26 cellular contexts compared by ENCODE assay signal in the genomic region with DNA sequence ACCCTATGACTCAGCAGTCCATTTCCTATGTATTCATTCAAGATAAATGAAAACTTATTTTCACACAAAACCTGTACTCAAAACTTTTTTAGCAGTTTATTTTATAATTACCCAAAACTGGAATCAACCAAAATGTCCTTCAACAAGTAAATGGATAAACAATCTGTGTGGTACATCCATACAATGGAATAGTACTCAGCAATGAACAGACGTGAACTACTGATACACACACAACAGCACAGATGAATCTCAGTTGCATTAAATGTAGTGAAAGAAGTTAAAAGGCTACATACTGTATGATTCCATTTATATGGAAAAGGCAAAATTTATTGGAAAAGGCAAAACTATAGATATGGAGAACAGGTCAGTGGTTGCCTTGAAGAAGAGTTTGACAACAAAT.
"Had no signal": no experiment of that assay in that cellular context is flagged by ENCODE, and none has a peak within 500 bp of the region (broad histone marks: within the 10 kb centered on the region; RNA-seq: fewer than 3 reads in every experiment).

No MANE protein-coding gene starts in this region.

- ATAC-seq: naive thymus-derived CD8-positive, alpha-beta T cell; natural killer cell treated with Interleukin-12 subunit alpha and Interleukin-12 subunit beta and Interleukin-15 and Interleukin-18, amount 100 ng/mL, for 72 hours; pancreas; psoas muscle; right cardiac atrium; right lobe of liver; stimulated activated effector memory CD8-positive, alpha-beta T cell treated with anti-CD3 and anti-CD28 coated beads, Interleukin-12 subunit alpha, Interleukin-12 subunit beta, amount 100 ng/mL, for 72 hours; stimulated activated naive B cell treated with anti-CD40 and anti-IgM and Interleukin-4, amounts not matched to agents 10 μg/mL and 1 μg/mL and 100 μg/mL, for 72 hours had no signal

- H3K27me3 ChIP-seq: neutrophil, pancreas, right lobe of liver, sigmoid colon, stomach, thyroid gland, tibial nerve, upper lobe of left lung, uterus had no signal

- DNase-seq: naive thymus-derived CD8-positive, alpha-beta T cell; nephron progenitor cell; nucleus accumbens; pancreas; posterior cingulate gyrus; psoas muscle; right cardiac atrium; right lobe of liver; sigmoid colon; small intestine; stimulated activated CD4-positive, alpha-beta T cell treated with anti-CD3 and anti-CD28 coated beads, Interleukin-15, amount 100 ng/mL, for 24 hours; stimulated activated CD4-positive, alpha-beta T cell treated with anti-CD3 and anti-CD28 coated beads, Interleukin-2, amount 100 ng/mL, for 24 hours; stimulated activated CD4-positive, alpha-beta T cell treated with anti-CD3 and anti-CD28 coated beads, Interleukin-2, amount 100 ng/mL, for 48 hours; stimulated activated CD4-positive, alpha-beta T cell treated with anti-CD3 and anti-CD28 coated beads, Interleukin-4, amount 100 ng/mL, for 24 hours; stimulated activated naive B cell treated with anti-CD40 and anti-IgM and Interleukin-4, amounts not matched to agents 10 μg/mL and 1 μg/mL and 100 μg/mL, for 72 hours; stimulated activated naive CD4-positive, alpha-beta T cell treated with Interleukin-2 at 50 U/mL for 16 hours; stomach; thyroid gland; trophoblast cell; upper lobe of left lung; uterus had no signal

- H3K9me3 ChIP-seq: neutrophil, pancreas, psoas muscle, right lobe of liver, sigmoid colon, stomach, thoracic aorta, thyroid gland, tibial nerve, upper lobe of left lung, uterus had no signal

- H3K4me1 ChIP-seq: pancreas, psoas muscle, right lobe of liver, sigmoid colon, stomach, thyroid gland, tibial nerve, upper lobe of left lung, uterus had no signal

- H3K36me3 ChIP-seq: neutrophil, right lobe of liver, uterus had no signal

- H3K4me3 ChIP-seq: pancreas, psoas muscle, right lobe of liver, sigmoid colon, stomach, thoracic aorta, thyroid gland, tibial nerve, upper lobe of left lung, uterus had no signal

- H3K27ac ChIP-seq: neutrophil, pancreas, psoas muscle, right lobe of liver, sigmoid colon, stomach, thoracic aorta, thyroid gland, tibial nerve, upper lobe of left lung, uterus had no signal
